22 cellular contexts compared by ENCODE assay signal in genomic region chr1:18893120-18893519, GRCh38. TPM values are rescaled to one million over a fixed set of nuclear protein-coding genes. Genes with fewer than 3 reads are reported as not detected.
"Had no signal": no experiment of that assay in that cellular context is flagged by ENCODE, and none has a peak within 500 bp of the region (broad histone marks: within the 10 kb centered on the region; RNA-seq: fewer than 3 reads in every experiment).

No MANE protein-coding gene starts in this region.

- H3K9me3 Mint-ChIP-seq: activated naive CD4-positive, alpha-beta T cell treated with anti-CD3 and anti-CD28 coated beads, Interleukin-2, amount 50 U/mL, for 72 hours; naive thymus-derived CD4-positive, alpha-beta T cell; stimulated activated naive CD8-positive, alpha-beta T cell treated with anti-CD3 and anti-CD28 coated beads, Interleukin-15, Interleukin-2, amounts not matched to agents 100 ng/mL and 50 ng/mL, for 24 hours had no signal

- H3K27me3 ChIP-seq: adrenal gland, heart right ventricle, left lung, tibial artery had no signal

- ATAC-seq: activated naive CD4-positive, alpha-beta T cell treated with anti-CD3 and anti-CD28 coated beads, Interleukin-2, amount 50 U/mL, for 72 hours; heart right ventricle; left lung; naive thymus-derived CD4-positive, alpha-beta T cell had no signal

- H3K36me3 Mint-ChIP-seq: activated naive CD4-positive, alpha-beta T cell treated with anti-CD3 and anti-CD28 coated beads, Interleukin-2, amount 50 U/mL, for 72 hours; naive thymus-derived CD4-positive, alpha-beta T cell had no signal

- H3K4me3 Mint-ChIP-seq: naive thymus-derived CD4-positive, alpha-beta T cell; stimulated activated naive CD8-positive, alpha-beta T cell treated with anti-CD3 and anti-CD28 coated beads, Interleukin-15, Interleukin-2, amounts not matched to agents 100 ng/mL and 50 ng/mL, for 24 hours had no signal

- H3K9me3 ChIP-seq: adrenal gland, heart right ventricle, left lung, tibial artery had no signal

- H3K27ac Mint-ChIP-seq: activated naive CD4-positive, alpha-beta T cell treated with anti-CD3 and anti-CD28 coated beads, Interleukin-2, amount 50 U/mL, for 72 hours; naive thymus-derived CD4-positive, alpha-beta T cell; progenitor cell of endocrine pancreas; stimulated activated naive CD8-positive, alpha-beta T cell treated with anti-CD3 and anti-CD28 coated beads, Interleukin-15, Interleukin-2, amounts not matched to agents 100 ng/mL and 50 ng/mL, for 24 hours had no signal

- H3K4me3 ChIP-seq: adrenal gland, heart right ventricle, left lung, tibial artery had no signal

- H3K27me3 Mint-ChIP-seq: naive thymus-derived CD4-positive, alpha-beta T cell; progenitor cell of endocrine pancreas; stimulated activated naive CD8-positive, alpha-beta T cell treated with anti-CD3 and anti-CD28 coated beads, Interleukin-15, Interleukin-2, amounts not matched to agents 100 ng/mL and 50 ng/mL, for 24 hours had no signal

- H3K27ac ChIP-seq: epithelial cell of prostate, heart right ventricle, left lung had no signal

- H3K36me3 ChIP-seq: adrenal gland had no signal

- DNase-seq: activated gamma-delta T cell treated with Interleukin-2 at 50 U/mL for 16 hours; activated T-cell treated with anti-CD3 and anti-CD28 coated beads, Interleukin-2, amount 50 U/mL, for 1 hour; adrenal gland; cortex of kidney; heart right ventricle; kidney glomerular epithelial cell; left lung; naive thymus-derived CD4-positive, alpha-beta T cell; retina; stimulated activated CD4-positive, alpha-beta T cell treated with anti-CD3 and anti-CD28 coated beads, Interleukin-4, amount 100 ng/mL, for 4 hours; T-helper 9 cell; tibial artery had no signal

- H3K4me1 ChIP-seq: left lung had no signal

RNA-seq across cellular contexts. Expression of gene TAS1R2, which starts 33.7 kb away (rescaled TPM):
- total RNA-seq: activated naive CD4-positive, alpha-beta T cell treated with anti-CD3 and anti-CD28 coated beads, Interleukin-2, amount 50 U/mL, for 72 hours; adrenal gland; cerebellum; fibroblast of villous mesenchyme; heart right ventricle; left lung; lung microvascular endothelial cell; naive thymus-derived CD4-positive, alpha-beta T cell; osteocyte; progenitor cell of endocrine pancreas; T-helper 1 cell treated with Interleukin-12 subunit alpha and Interleukin-12 subunit beta and Interleukin-4 antibody, amounts not matched to agents 30 ng/mL and 1 ng/mL, for 36 hours; urinary bladder had no signal
- polyA plus RNA-seq: adrenal gland; heart right ventricle; naive thymus-derived CD4-positive, alpha-beta T cell; urinary bladder had no signal
